9 cellular contexts compared by ENCODE assay signal in genomic region chr14:24710403-24711063, GRCh38.
DNase-seq lines count a peak whose midpoint lies in the region; ATAC-seq lines count a peak whose summit lies in the region.
"Had no signal": no experiment of that assay in that cellular context is flagged by ENCODE, and none has a peak within 500 bp of the region (broad histone marks: within the 10 kb centered on the region; RNA-seq: fewer than 3 reads in every experiment).

No MANE protein-coding gene starts in this region.

- DNase-seq in AML-193 (lab: John Stamatoyannopoulos, UW) (peak; percentile 33 to 35), GM19238 (ENCODE audit: insufficient read length, low spot score) (peak; percentile 30), NCI-H2171 (lab: John Stamatoyannopoulos, UW) (peak; percentile 25), memory B cell (ENCODE audit: low spot score in 2 of 2) (peak; percentile 37 to 65)
- DNase-seq in activated CD4-positive, alpha-beta T cell treated with anti-CD3 and anti-CD28 coated beads, Interleukin-2, amount 10 ng/mL, durations not matched to agents 7 days and 5 days: peak; percentile 66
- DNase-seq in effector CD8-positive, alpha-beta T cell (lab: John Stamatoyannopoulos, UW): peak; percentile 10
- peak; percentile 38 to 39 for DNase-seq in stimulated activated CD8-positive, alpha-beta memory T cell treated with anti-CD3 and anti-CD28 coated beads, Interleukin-2, amount 100 ng/mL, for 48 hours (ENCODE audit: low read depth in 2 of 2)

- H3K4me3 Mint-ChIP-seq in activated CD4-positive, alpha-beta T cell treated with anti-CD3 and anti-CD28 coated beads, Interleukin-2, amount 10 ng/mL, durations not matched to agents 7 days and 5 days: no peak overlapping the region
- no peak overlapping the region for H3K4me3 Mint-ChIP-seq in memory B cell
- H3K4me3 Mint-ChIP-seq: stimulated activated naive CD8-positive, alpha-beta T cell treated with anti-CD3 and anti-CD28 coated beads, Interleukin-15, Interleukin-2, amounts not matched to agents 100 ng/mL and 50 ng/mL, for 24 hours had no signal

- no peaks in the 10 kb centered on the region for H3K4me1 Mint-ChIP-seq in activated CD4-positive, alpha-beta T cell treated with anti-CD3 and anti-CD28 coated beads, Interleukin-2, amount 10 ng/mL, durations not matched to agents 7 days and 5 days
- peaks cover 20% of the 10 kb centered on the region for H3K4me1 Mint-ChIP-seq in memory B cell

- H3K9me3 Mint-ChIP-seq in activated CD4-positive, alpha-beta T cell treated with anti-CD3 and anti-CD28 coated beads, Interleukin-2, amount 10 ng/mL, durations not matched to agents 7 days and 5 days: no peaks in the 10 kb centered on the region
- no peaks in the 10 kb centered on the region for H3K9me3 Mint-ChIP-seq in memory B cell
- H3K9me3 Mint-ChIP-seq: stimulated activated naive CD8-positive, alpha-beta T cell treated with anti-CD3 and anti-CD28 coated beads, Interleukin-15, Interleukin-2, amounts not matched to agents 100 ng/mL and 50 ng/mL, for 24 hours had no signal

- POLR2A ChIA-PET in activated CD4-positive, alpha-beta T cell treated with anti-CD3 and anti-CD28 coated beads, Interleukin-2, amount 10 ng/mL, durations not matched to agents 7 days and 5 days (lab: Charles Lee): no interaction called here

- peaks cover 2% of the 10 kb centered on the region for H3K27me3 Mint-ChIP-seq in activated CD4-positive, alpha-beta T cell treated with anti-CD3 and anti-CD28 coated beads, Interleukin-2, amount 10 ng/mL, durations not matched to agents 7 days and 5 days
- H3K27me3 Mint-ChIP-seq in memory B cell: peaks cover 6% of the 10 kb centered on the region

- no peaks in the 10 kb centered on the region for H3K36me3 Mint-ChIP-seq in activated CD4-positive, alpha-beta T cell treated with anti-CD3 and anti-CD28 coated beads, Interleukin-2, amount 10 ng/mL, durations not matched to agents 7 days and 5 days (ENCODE audit: low read depth)
- H3K36me3 Mint-ChIP-seq in memory B cell: no peaks in the 10 kb centered on the region

- H3K27ac Mint-ChIP-seq in activated CD4-positive, alpha-beta T cell treated with anti-CD3 and anti-CD28 coated beads, Interleukin-2, amount 10 ng/mL, durations not matched to agents 7 days and 5 days: no peak overlapping the region
- no peak overlapping the region for H3K27ac Mint-ChIP-seq in memory B cell
- H3K27ac Mint-ChIP-seq: stimulated activated naive CD8-positive, alpha-beta T cell treated with anti-CD3 and anti-CD28 coated beads, Interleukin-15, Interleukin-2, amounts not matched to agents 100 ng/mL and 50 ng/mL, for 24 hours had no signal

- CTCF ChIA-PET in activated CD4-positive, alpha-beta T cell treated with anti-CD3 and anti-CD28 coated beads, Interleukin-2, amount 10 ng/mL, durations not matched to agents 7 days and 5 days (lab: Charles Lee): interaction anchor here (0.6 to 1.5 kb wide), 16 partner anchors 9 to 423 kb away, joined by 3 to 6 read pairs (median 3); no protein-coding TSS in a partner anchor

- peak; percentile 16 for ATAC-seq in memory B cell (ENCODE audit: low read depth)
- ATAC-seq in HG02981 (IDR thresholded peaks at IDR 0.05; ENCODE audit: unreplicated experiment): no peak

Comparison
In these comparisons a context has a peak if more than half of its experiments do, and no peak if none do; other contexts are left out.
1. DNase-seq: peak in every context shown above with its lines; median percentile 66 in activated CD4-positive, alpha-beta T cell treated with anti-CD3 and anti-CD28 coated beads, Interleukin-2, amount 10 ng/mL, durations not matched to agents 7 days and 5 days; 51 in memory B cell; 38 in stimulated activated CD8-positive, alpha-beta memory T cell treated with anti-CD3 and anti-CD28 coated beads, Interleukin-2, amount 100 ng/mL, for 48 hours; 34 in AML-193; 30 in GM19238; 25 in NCI-H2171; 10 in effector CD8-positive, alpha-beta T cell.